ENCODE assay signal across 8 cellular contexts in genomic region chr19:50537769-50538230, GRCh38. TPM values are rescaled to one million over a fixed set of nuclear protein-coding genes. Genes with fewer than 3 reads are reported as not detected.
A peak's percentile ranks its signal among the peaks of the same experiment; 100 is the strongest.
DNase-seq lines count a peak whose midpoint lies in the region; ATAC-seq and TF ChIP-seq lines count a peak whose summit lies in the region.

No MANE protein-coding gene starts in this region.

- H3K9ac ChIP-seq in colonic mucosa (ENCODE audit: low read depth in 2 of 2, low read length in 2 of 2) (no peak overlapping the region), liver (ENCODE audit: low read depth in 1 of 2, low read length in 2 of 2) (no peak overlapping the region)

- peak; percentile 64 to 81 for TF ChIP-seq RAD21 in liver (IDR thresholded peaks at IDR 0.05)

- intact Hi-C loops in colonic mucosa (cut with DNase I) = loop anchor here (5.0 kb wide), 1 partner anchor 245 kb away; no protein-coding TSS in a partner anchor

- TF ChIP-seq CTCF in GM12874 (IDR thresholded peaks at IDR 0.05; ENCODE audit: insufficient read depth, low read depth, low read length) (peak; percentile 88), colonic mucosa (IDR thresholded peaks at IDR 0.05) (peak; percentile 67), liver (IDR thresholded peaks at IDR 0.05; ENCODE audit: low read depth, low read length, missing input control) (peak; percentile 62)

- DNase-seq in 8988T (peak; percentile 80), NCI-H2196 treated with DMSO at 0.1 percent for 48 hours (lab: John Stamatoyannopoulos, UW; ENCODE audit: unreplicated experiment) (peak; percentile 66), colonic mucosa (peak; percentile 81)
- DNase-seq in activated CD4-positive, alpha-beta T cell treated with anti-CD3 and anti-CD28 coated beads for 24 hours (ENCODE audit: low read depth in 2 of 2) = peak; percentile 47 to 65
- peak in 2 of 3 experiments; percentile 26 to 48 for DNase-seq in stimulated activated CD4-positive, alpha-beta T cell treated with anti-CD3 and anti-CD28 coated beads, TNF-alpha, amount 100 ng/mL, for 4 hours (ENCODE audit: low read depth in 3 of 3)

- WGBS in liver = 19% methylated on average over 15 of the region's 15 CpGs

- H3K36me3 ChIP-seq in colonic mucosa (no peaks in the 10 kb centered on the region), liver (ENCODE audit: control insufficient read depth in 4 of 4, insufficient read depth in 3 of 4, low read depth in 1 of 4, low read length in 3 of 4) (no peaks in the 10 kb centered on the region)

- H3K27ac ChIP-seq in colonic mucosa = no peak overlapping the region
- H3K27ac ChIP-seq in liver (ENCODE audit: low read depth in 1 of 2, low read length in 2 of 2) = no peak overlapping the region

- no peaks in the 10 kb centered on the region for H3K9me3 ChIP-seq in colonic mucosa
- peaks cover 0 to under 1% (median under 1%) of the 10 kb centered on the region in 4 donors for H3K9me3 ChIP-seq in liver (ENCODE audit: control insufficient read depth in 4 of 4, low read length in 3 of 4)

- no peak for ATAC-seq in GM19023 (IDR thresholded peaks at IDR 0.05; ENCODE audit: unreplicated experiment)

- H3K4me1 ChIP-seq in colonic mucosa (no peaks in the 10 kb centered on the region), liver (ENCODE audit: control insufficient read depth in 4 of 4, insufficient read depth in 4 of 4, low read length in 3 of 4) (no peaks in the 10 kb centered on the region)

- H3K4me3 ChIP-seq in colonic mucosa (no peak overlapping the region), liver (ENCODE audit: low read depth in 1 of 3, low read length in 3 of 3) (no peak overlapping the region)

- H3K27me3 ChIP-seq in colonic mucosa (no peaks in the 10 kb centered on the region), liver (ENCODE audit: control insufficient read depth in 4 of 4, insufficient read depth in 4 of 4, low read length in 3 of 4) (no peaks in the 10 kb centered on the region)

TF ChIP-seq in liver, 16 proteins besides CTCF, POLR2A, EP300 and RAD21:
- TF ChIP-seq TAF1 (conservative IDR thresholded peaks at IDR 0.05) = no peak
- TF ChIP-seq NR2F2 (IDR thresholded peaks at IDR 0.05) = peak; percentile 49

RNA-seq across cellular contexts. Expression of gene ASPDH, which starts 24.1 kb away (rescaled TPM):
- total RNA-seq in colonic mucosa (not detected), liver (10 to 100 TPM in 1 of 2 donors, 1 to 10 TPM in 1; 7.3 to 11.6 TPM)
- polyA plus RNA-seq in liver = 10 to 100 TPM; 62.6 to 82.0 TPM

RNA-seq across cellular contexts. Expression of gene JOSD2, which starts 26.8 kb away (rescaled TPM):
- total RNA-seq in colonic mucosa (10 to 100 TPM; 27.0 to 45.0 TPM), liver (1 to 10 TPM; 6.6 to 9.8 TPM)
- 10 to 100 TPM; 30.2 to 32.9 TPM for polyA plus RNA-seq in liver

RNA-seq across cellular contexts. Expression of gene LRRC4B, which starts 30.4 kb away (rescaled TPM):
- total RNA-seq in colonic mucosa (1 to 10 TPM; 1.1 TPM), liver (1 to 10 TPM; 1.0 to 1.1 TPM)
- under 1 TPM; 0.11 to 0.58 TPM for polyA plus RNA-seq in liver

Comparison
In these comparisons a context has a peak if more than half of its experiments do, and no peak if none do; other contexts are left out.
1. RNA of gene ASPDH, which starts 24.1 kb away (total RNA-seq): 7.3 to 11.6 TPM in liver; not detected in colonic mucosa; every median in the first group is over 4 times any median in the second.
2. Peak in every context shown above with its lines, with median percentiles within 50 percentile points of each other: DNase-seq and CTCF ChIP-seq.